Comparison of ENCODE assay signal across 30 cellular contexts in genomic region chr14:31429791-31430190, GRCh38. TPM values are rescaled to one million over a fixed set of nuclear protein-coding genes. Genes with fewer than 3 reads are reported as not detected.
"Had no signal": no experiment of that assay in that cellular context is flagged by ENCODE, and none has a peak within 500 bp of the region (broad histone marks: within the 10 kb centered on the region; RNA-seq: fewer than 3 reads in every experiment).

No MANE protein-coding gene starts in this region.

- H3K9me3 Mint-ChIP-seq: natural killer cell had no signal

- H3K27me3 Mint-ChIP-seq: memory B cell had no signal

- H3K27ac Mint-ChIP-seq: endodermal cell, memory B cell, mesothelial cell of epicardium, natural killer cell, neural progenitor cell had no signal

- H3K36me3 Mint-ChIP-seq: natural killer cell had no signal

- FAIRE-seq: endothelial cell of umbilical vein, kidney had no signal

- H3K4me3 Mint-ChIP-seq: endodermal cell, memory B cell, mesothelial cell of epicardium, natural killer cell, neural progenitor cell had no signal

- H3K4me1 Mint-ChIP-seq: memory B cell, mesothelial cell of epicardium, natural killer cell, neural progenitor cell had no signal

- ATAC-seq: left cardiac atrium, lower lobe of right lung, natural killer cell, upper lobe of right lung had no signal

- DNase-seq: dermis blood vessel endothelial cell; effector CD4-positive, alpha-beta T cell; endodermal cell; erythroblast; foreskin melanocyte; head of caudate nucleus; kidney; left cardiac atrium; left ventricle myocardium inferior; lower lobe of right lung; natural killer cell; nucleus accumbens; ovary; sigmoid colon; stimulated activated CD4-positive, alpha-beta T cell treated with anti-CD3 and anti-CD28 coated beads, Interleukin-2, amount 100 ng/mL, for 24 hours; stimulated activated CD4-positive, alpha-beta T cell treated with anti-CD3 and anti-CD28 coated beads, Interleukin-4, amount 100 ng/mL, for 4 hours; stimulated activated naive CD4-positive, alpha-beta T cell; testis; upper lobe of right lung had no signal

RNA-seq across cellular contexts. Expression of gene GPR33, which starts 58.0 kb away (rescaled TPM):
- total RNA-seq: dermis blood vessel endothelial cell, endodermal cell, endothelial cell of umbilical vein, hepatocyte, kidney, left cardiac atrium, left ventricle myocardium inferior, lower lobe of right lung, mesothelial cell of epicardium, mucosa of gallbladder, myocyte, natural killer cell, ovary, posterior vena cava, right atrium auricular region, sigmoid colon, tibial nerve, upper lobe of right lung, vagina had no signal
